Comparison of ENCODE assay signal across 6 cellular contexts in the genomic region with DNA sequence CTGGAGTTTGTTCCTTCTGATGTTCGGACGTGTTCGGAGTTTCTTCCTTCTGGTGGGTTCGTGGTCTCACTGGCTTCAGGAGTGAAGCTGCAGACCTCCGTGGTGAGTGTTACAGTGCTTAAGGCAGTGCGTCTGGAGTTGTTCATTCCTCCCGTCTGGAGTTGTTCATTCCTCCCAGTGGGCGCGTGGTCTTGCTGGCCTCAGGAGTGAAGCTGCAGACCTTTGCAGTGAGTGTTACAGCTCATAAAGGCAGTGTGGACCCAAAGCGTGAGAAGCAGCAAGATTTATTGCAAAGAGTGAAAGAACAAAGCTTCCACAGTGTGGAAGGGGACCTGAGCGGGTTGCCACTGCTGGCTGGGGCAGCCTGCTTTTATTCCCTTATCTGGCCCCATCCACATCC.
DNase-seq lines count a peak whose midpoint lies in the region; ATAC-seq and TF ChIP-seq lines count a peak whose summit lies in the region.
"Not testable (repeated sequence)": the region's sequence is repeated elsewhere in the genome, so short reads cannot be mapped to it uniquely, and the experiment has no call there.

No MANE protein-coding gene starts in this region.

- peak overlapping the region in 1 of 8 donors; percentile 23 for H3K27ac Mint-ChIP-seq in CD8-positive, alpha-beta memory T cell
- not testable (repeated sequence) for H3K27ac Mint-ChIP-seq in activated CD4-positive, alpha-beta T cell treated with anti-CD3 and anti-CD28 coated beads, Interleukin-2, amount 10 ng/mL, durations not matched to agents 24 days and 14 days; activated T-helper 17 cell treated with anti-CD3 and anti-CD28 coated beads, Interleukin-2, amount 50 U/mL, for 72 hours; brain; mesothelial cell of epicardium; nephron progenitor cell

- not testable (repeated sequence) for H3K36me3 Mint-ChIP-seq in CD8-positive, alpha-beta memory T cell; activated CD4-positive, alpha-beta T cell treated with anti-CD3 and anti-CD28 coated beads, Interleukin-2, amount 10 ng/mL, durations not matched to agents 24 days and 14 days (ENCODE audit: low read depth); activated T-helper 17 cell treated with anti-CD3 and anti-CD28 coated beads, Interleukin-2, amount 50 U/mL, for 72 hours (ENCODE audit: low read depth); brain; mesothelial cell of epicardium; nephron progenitor cell (ENCODE audit: low read depth)

- not testable (repeated sequence) for H3K9me3 Mint-ChIP-seq in CD8-positive, alpha-beta memory T cell; activated CD4-positive, alpha-beta T cell treated with anti-CD3 and anti-CD28 coated beads, Interleukin-2, amount 10 ng/mL, durations not matched to agents 24 days and 14 days; activated T-helper 17 cell treated with anti-CD3 and anti-CD28 coated beads, Interleukin-2, amount 50 U/mL, for 72 hours; brain; mesothelial cell of epicardium; nephron progenitor cell

- H3K4me1 ChIP-seq in CD8-positive, alpha-beta memory T cell (ENCODE audit: insufficient read depth, low read length): not testable (repeated sequence)

- peak overlapping the region in 6 of 7 donors; percentile 6 to 90 (median 71) for H3K4me3 Mint-ChIP-seq in CD8-positive, alpha-beta memory T cell
- peak overlapping the region; percentile 85 for H3K4me3 Mint-ChIP-seq in activated CD4-positive, alpha-beta T cell treated with anti-CD3 and anti-CD28 coated beads, Interleukin-2, amount 10 ng/mL, durations not matched to agents 24 days and 14 days
- H3K4me3 Mint-ChIP-seq in activated T-helper 17 cell treated with anti-CD3 and anti-CD28 coated beads, Interleukin-2, amount 50 U/mL, for 72 hours: peak overlapping the region; percentile 88
- H3K4me3 Mint-ChIP-seq in brain: peak overlapping the region in 3 of 5 experiments; percentile 17 to 85 (median 59)
- peak overlapping the region; percentile 81 for H3K4me3 Mint-ChIP-seq in mesothelial cell of epicardium
- H3K4me3 Mint-ChIP-seq in nephron progenitor cell: peak overlapping the region; percentile 64

- POLR2A ChIA-PET in CD8-positive, alpha-beta memory T cell (lab: Charles Lee): not testable (repeated sequence)

- not testable (repeated sequence) for H3K9me3 ChIP-seq in CD8-positive, alpha-beta memory T cell (ENCODE audit: low read length)

- H3K4me3 ChIP-seq in CD8-positive, alpha-beta memory T cell (ENCODE audit: low read length): not testable (repeated sequence)

- not testable (repeated sequence) for ATAC-seq in activated T-helper 17 cell treated with anti-CD3 and anti-CD28 coated beads, Interleukin-2, amount 50 U/mL, for 72 hours (replicated peaks)

- intact Hi-C loops in activated CD4-positive, alpha-beta T cell treated with anti-CD3 and anti-CD28 coated beads, Interleukin-2, amount 10 ng/mL, durations not matched to agents 24 days and 14 days (cut with micrococcal nuclease): loop anchor here (2.0 kb wide), 1 partner anchor 64 kb away; the partner anchor contains the start of gene DDHD1

- not testable (repeated sequence) for H3K27me3 ChIP-seq in CD8-positive, alpha-beta memory T cell (ENCODE audit: insufficient read depth, low read length, poor library complexity, severe bottlenecking)

- not testable (repeated sequence) for DNase-seq in CD8-positive, alpha-beta memory T cell; mesothelial cell of epicardium (ENCODE audit: low spot score in 2 of 2, unreplicated experiment in 2 of 2); nephron progenitor cell
- peak; percentile 52 for DNase-seq in activated CD4-positive, alpha-beta T cell treated with anti-CD3 and anti-CD28 coated beads, Interleukin-2, amount 10 ng/mL, durations not matched to agents 24 days and 14 days

- peaks cover 6 to 10% (median 7%) of the 10 kb centered on the region in 3 donors for H3K4me1 Mint-ChIP-seq in CD8-positive, alpha-beta memory T cell
- peaks cover 11% of the 10 kb centered on the region for H3K4me1 Mint-ChIP-seq in activated CD4-positive, alpha-beta T cell treated with anti-CD3 and anti-CD28 coated beads, Interleukin-2, amount 10 ng/mL, durations not matched to agents 24 days and 14 days
- not testable (repeated sequence) for H3K4me1 Mint-ChIP-seq in activated T-helper 17 cell treated with anti-CD3 and anti-CD28 coated beads, Interleukin-2, amount 50 U/mL, for 72 hours; mesothelial cell of epicardium
- H3K4me1 Mint-ChIP-seq in brain (peaks cover 17% of the 10 kb centered on the region), nephron progenitor cell (peaks cover 47% of the 10 kb centered on the region)

- not testable (repeated sequence) for H3K27ac ChIP-seq in CD8-positive, alpha-beta memory T cell (ENCODE audit: low read depth, low read length)

- not testable (repeated sequence) for H3K27me3 Mint-ChIP-seq in CD8-positive, alpha-beta memory T cell; activated CD4-positive, alpha-beta T cell treated with anti-CD3 and anti-CD28 coated beads, Interleukin-2, amount 10 ng/mL, durations not matched to agents 24 days and 14 days; activated T-helper 17 cell treated with anti-CD3 and anti-CD28 coated beads, Interleukin-2, amount 50 U/mL, for 72 hours; brain; mesothelial cell of epicardium (ENCODE audit: low read depth); nephron progenitor cell (ENCODE audit: low read depth, poor library complexity)

- CTCF ChIA-PET in CD8-positive, alpha-beta memory T cell (lab: Charles Lee): interaction anchor here (0.9 to 2.0 kb wide), 5 partner anchors 10 to 99 kb away, joined by 3 to 12 read pairs (median 3); partner anchors contain the start of gene DDHD1

- not testable (repeated sequence) for H3K36me3 ChIP-seq in CD8-positive, alpha-beta memory T cell (ENCODE audit: insufficient read depth, low read length)

- not testable (repeated sequence) for TF ChIP-seq CTCF in brain (conservative IDR thresholded peaks at IDR 0.05); mesothelial cell of epicardium (IDR thresholded peaks at IDR 0.05; ENCODE audit: unreplicated experiment); nephron progenitor cell (IDR thresholded peaks at IDR 0.05)
